In genomic region chr11:35802221-35802620, GRCh38 we compare ENCODE assay signal across 19 cellular contexts.
DNase-seq lines count a peak whose midpoint lies in the region; ATAC-seq, FAIRE-seq and TF ChIP-seq lines count a peak whose summit lies in the region.
"Had no signal": no experiment of that assay in that cellular context is flagged by ENCODE, and none has a peak within 500 bp of the region (broad histone marks: within the 10 kb centered on the region; RNA-seq: fewer than 3 reads in every experiment).

No MANE protein-coding gene starts in this region.

- H3K27ac ChIP-seq in RWPE2 (ENCODE audit: poor library complexity, severe bottlenecking) = peak overlapping the region; percentile 59

- DNase-seq in GM12892 (ENCODE audit: insufficient read length) (no peak), RWPE2 (ENCODE audit: low spot score) (no peak), epithelial cell of esophagus (ENCODE audit: low read depth) (peak; percentile 24), memory B cell (ENCODE audit: low spot score in 2 of 2) (no peak), NCI-H2029 treated with DMSO at 0.1 percent for 48 hours (lab: John Stamatoyannopoulos, UW) (no peak), ecto neural progenitor cell (ENCODE audit: low spot score) (no peak), A172 (ENCODE audit: low spot score) (no peak)
- DNase-seq: C1 segment of cervical spinal cord; CD4-positive, alpha-beta memory T cell; EL; HCEC 1CT; HFFc6 had no signal

- H3K27ac Mint-ChIP-seq in memory B cell = peak overlapping the region; percentile 9
- H3K27ac Mint-ChIP-seq: B cell; CD4-positive, alpha-beta memory T cell; HFFc6 had no signal

- no peak for TF ChIP-seq POLR2A in GM12892 (IDR thresholded peaks at IDR 0.05; ENCODE audit: low read depth, low read length)

- TF ChIP-seq CTCF in RWPE2 (IDR thresholded peaks at IDR 0.05; ENCODE audit: poor library complexity, severe bottlenecking) = no peak
- no peak for TF ChIP-seq CTCF in epithelial cell of esophagus (IDR thresholded peaks at IDR 0.05; ENCODE audit: insufficient read depth, low read depth, low read length, missing control alignments)

- H3K4me3 Mint-ChIP-seq in memory B cell = no peak overlapping the region
- H3K4me3 Mint-ChIP-seq: B cell; CD4-positive, alpha-beta memory T cell; HFFc6 had no signal

- H3K27me3 ChIP-seq in RWPE2 (ENCODE audit: insufficient read depth, poor library complexity, severe bottlenecking) = no peaks in the 10 kb centered on the region

- H3K4me1 ChIP-seq in RWPE2 (ENCODE audit: insufficient read depth, poor library complexity, severe bottlenecking) = peaks cover 41% of the 10 kb centered on the region

- H3K27me3 Mint-ChIP-seq in memory B cell = no peaks in the 10 kb centered on the region
- H3K27me3 Mint-ChIP-seq: B cell; CD4-positive, alpha-beta memory T cell had no signal

- peaks cover 14% of the 10 kb centered on the region for H3K4me1 Mint-ChIP-seq in memory B cell

- FAIRE-seq in GM12892 (lab: Jason Lieb, UNC) = peak; percentile 77
- FAIRE-seq: A204.1, G401.6, GM12891, GM19239, H1 had no signal

- peaks cover 4% of the 10 kb centered on the region for H3K9me3 Mint-ChIP-seq in memory B cell
- H3K9me3 Mint-ChIP-seq: CD4-positive, alpha-beta memory T cell; HFFc6 had no signal

- H3K9me3 ChIP-seq in RWPE2 (ENCODE audit: severe bottlenecking) = no peaks in the 10 kb centered on the region

- H3K36me3 Mint-ChIP-seq in memory B cell = peaks cover 27% of the 10 kb centered on the region

- no peak overlapping the region for H3K4me3 ChIP-seq in RWPE2 (ENCODE audit: severe bottlenecking)
- no peak overlapping the region for H3K4me3 ChIP-seq in epithelial cell of esophagus (ENCODE audit: low read length)

- ATAC-seq in RWPE2 (ENCODE audit: low read depth) (peak; percentile 40; the same call in 1 of the 3 replicates), memory B cell (ENCODE audit: low read depth) (no peak), GM18873 (IDR thresholded peaks at IDR 0.05; ENCODE audit: low FRiP score, unreplicated experiment) (no peak)

- H3K36me3 ChIP-seq in RWPE2 (ENCODE audit: low read depth) = peaks cover 13% of the 10 kb centered on the region
